Comparison of ENCODE assay signal across 13 cellular contexts in the genomic region with DNA sequence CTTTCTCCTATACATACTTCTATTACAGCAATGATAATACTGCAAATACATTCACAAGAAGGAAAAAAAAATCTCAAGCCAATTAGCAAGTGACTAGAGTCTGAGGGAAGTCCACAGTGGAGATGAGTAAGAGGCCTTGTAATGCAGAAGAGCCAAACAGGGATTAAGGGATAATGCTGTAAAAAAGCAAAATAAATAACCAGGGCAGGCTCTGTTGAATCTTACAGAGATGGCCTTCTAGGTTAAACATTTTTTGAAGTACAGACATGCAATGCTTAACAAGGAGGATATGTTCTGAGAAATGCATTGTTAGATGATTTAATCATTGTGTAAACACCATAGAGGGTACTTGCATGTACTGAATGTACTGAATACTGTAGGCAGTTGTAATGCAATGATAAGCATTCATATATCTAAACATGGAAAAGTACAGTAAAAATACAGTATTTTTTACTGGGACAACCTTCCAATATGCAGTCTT.
DNase-seq lines count a peak whose midpoint lies in the region; TF ChIP-seq lines count a peak whose summit lies in the region.
"Had no signal": no experiment of that assay in that cellular context is flagged by ENCODE, and none has a peak within 500 bp of the region (broad histone marks: within the 10 kb centered on the region; RNA-seq: fewer than 3 reads in every experiment).

No MANE protein-coding gene starts in this region.

- H3K36me3 Mint-ChIP-seq in Calu3 (ENCODE audit: insufficient read depth, unreplicated experiment) (no peaks in the 10 kb centered on the region), nephron (ENCODE audit: low read depth) (no peaks in the 10 kb centered on the region)
- H3K36me3 Mint-ChIP-seq in activated CD4-positive, alpha-beta T cell treated with anti-CD3 and anti-CD28 coated beads, Interleukin-2, amount 10 ng/mL, durations not matched to agents 7 days and 5 days (ENCODE audit: low read depth): no peaks in the 10 kb centered on the region
- no peaks in the 10 kb centered on the region for H3K36me3 Mint-ChIP-seq in activated naive CD4-positive, alpha-beta T cell treated with anti-CD3 and anti-CD28 coated beads, Interleukin-2, amount 10 ng/mL, durations not matched to agents 7 days and 5 days
- H3K36me3 Mint-ChIP-seq: stimulated activated effector memory CD8-positive, alpha-beta T cell treated with anti-CD3 and anti-CD28 coated beads, Interleukin-12 subunit alpha, Interleukin-12 subunit beta, amount 100 ng/mL, for 72 hours had no signal

- H3K27me3 Mint-ChIP-seq in Calu3 (ENCODE audit: unreplicated experiment) (no peaks in the 10 kb centered on the region), nephron (ENCODE audit: low read depth) (peaks cover 4% of the 10 kb centered on the region)
- H3K27me3 Mint-ChIP-seq in activated CD4-positive, alpha-beta T cell treated with anti-CD3 and anti-CD28 coated beads, Interleukin-2, amount 10 ng/mL, durations not matched to agents 7 days and 5 days: peaks cover 4% of the 10 kb centered on the region
- peaks cover 15% of the 10 kb centered on the region for H3K27me3 Mint-ChIP-seq in activated naive CD4-positive, alpha-beta T cell treated with anti-CD3 and anti-CD28 coated beads, Interleukin-2, amount 10 ng/mL, durations not matched to agents 7 days and 5 days

- H3K9me3 ChIP-seq in MG63: peaks cover 14% of the 10 kb centered on the region
- H3K9me3 ChIP-seq: ascending aorta had no signal

- no peaks in the 10 kb centered on the region for H3K9me3 Mint-ChIP-seq in Calu3 (ENCODE audit: low read depth, unreplicated experiment)
- peaks cover 16% of the 10 kb centered on the region for H3K9me3 Mint-ChIP-seq in nephron
- H3K9me3 Mint-ChIP-seq in activated CD4-positive, alpha-beta T cell treated with anti-CD3 and anti-CD28 coated beads, Interleukin-2, amount 10 ng/mL, durations not matched to agents 7 days and 5 days: no peaks in the 10 kb centered on the region
- peaks cover 5% of the 10 kb centered on the region for H3K9me3 Mint-ChIP-seq in activated naive CD4-positive, alpha-beta T cell treated with anti-CD3 and anti-CD28 coated beads, Interleukin-2, amount 10 ng/mL, durations not matched to agents 7 days and 5 days

- POLR2A ChIA-PET in activated CD4-positive, alpha-beta T cell treated with anti-CD3 and anti-CD28 coated beads, Interleukin-2, amount 10 ng/mL, durations not matched to agents 7 days and 5 days (lab: Charles Lee): no interaction called here

- H3K27ac Mint-ChIP-seq in Calu3 (ENCODE audit: unreplicated experiment) (peak overlapping the region; percentile 34), nephron (peak overlapping the region; percentile 1 to 24 (median 12))
- H3K27ac Mint-ChIP-seq in activated CD4-positive, alpha-beta T cell treated with anti-CD3 and anti-CD28 coated beads, Interleukin-2, amount 10 ng/mL, durations not matched to agents 7 days and 5 days: no peak overlapping the region
- H3K27ac Mint-ChIP-seq in activated naive CD4-positive, alpha-beta T cell treated with anti-CD3 and anti-CD28 coated beads, Interleukin-2, amount 10 ng/mL, durations not matched to agents 7 days and 5 days: no peak overlapping the region
- H3K27ac Mint-ChIP-seq: activated CD8-positive, alpha-beta T cell treated with anti-CD3 and anti-CD28 coated beads, Interleukin-2, amount 10 ng/mL, durations not matched to agents 7 days and 5 days; stimulated activated effector memory CD8-positive, alpha-beta T cell treated with anti-CD3 and anti-CD28 coated beads, Interleukin-12 subunit alpha, Interleukin-12 subunit beta, amount 100 ng/mL, for 72 hours had no signal

- intact Hi-C loops in Calu3 (cut with micrococcal nuclease; ENCODE audit: unreplicated experiment): loop anchor here (1.0 kb wide), 1 partner anchor 27 kb away; no protein-coding TSS in a partner anchor

- peak overlapping the region; percentile 6 for H3K4me3 Mint-ChIP-seq in Calu3 (ENCODE audit: low read depth, unreplicated experiment)
- no peak overlapping the region for H3K4me3 Mint-ChIP-seq in nephron
- H3K4me3 Mint-ChIP-seq in activated CD4-positive, alpha-beta T cell treated with anti-CD3 and anti-CD28 coated beads, Interleukin-2, amount 10 ng/mL, durations not matched to agents 7 days and 5 days: no peak overlapping the region
- H3K4me3 Mint-ChIP-seq in activated naive CD4-positive, alpha-beta T cell treated with anti-CD3 and anti-CD28 coated beads, Interleukin-2, amount 10 ng/mL, durations not matched to agents 7 days and 5 days: no peak overlapping the region
- H3K4me3 Mint-ChIP-seq: activated CD8-positive, alpha-beta T cell treated with anti-CD3 and anti-CD28 coated beads, Interleukin-2, amount 10 ng/mL, durations not matched to agents 7 days and 5 days; stimulated activated effector memory CD8-positive, alpha-beta T cell treated with anti-CD3 and anti-CD28 coated beads, Interleukin-12 subunit alpha, Interleukin-12 subunit beta, amount 100 ng/mL, for 72 hours had no signal

- DNase-seq in Calu3 (no peak), MG63 (peak; percentile 50), choroid plexus epithelial cell (ENCODE audit: low read depth) (peak; percentile 89), foreskin melanocyte (no peak)
- no peak for DNase-seq in activated CD4-positive, alpha-beta T cell treated with anti-CD3 and anti-CD28 coated beads, Interleukin-2, amount 10 ng/mL, durations not matched to agents 7 days and 5 days
- no peak for DNase-seq in activated naive CD4-positive, alpha-beta T cell treated with anti-CD3 and anti-CD28 coated beads, Interleukin-2, amount 10 ng/mL, durations not matched to agents 7 days and 5 days
- no peak for DNase-seq in effector CD4-positive, alpha-beta T cell
- DNase-seq: activated CD8-positive, alpha-beta T cell treated with anti-CD3 and anti-CD28 coated beads, Interleukin-2, amount 10 ng/mL, durations not matched to agents 7 days and 5 days; NCI-H1092 had no signal

- H3K4me1 Mint-ChIP-seq in Calu3 (ENCODE audit: low read depth, unreplicated experiment): peaks cover 30% of the 10 kb centered on the region
- peaks cover 14% of the 10 kb centered on the region for H3K4me1 Mint-ChIP-seq in nephron
- H3K4me1 Mint-ChIP-seq in activated CD4-positive, alpha-beta T cell treated with anti-CD3 and anti-CD28 coated beads, Interleukin-2, amount 10 ng/mL, durations not matched to agents 7 days and 5 days: no peaks in the 10 kb centered on the region
- H3K4me1 Mint-ChIP-seq in activated naive CD4-positive, alpha-beta T cell treated with anti-CD3 and anti-CD28 coated beads, Interleukin-2, amount 10 ng/mL, durations not matched to agents 7 days and 5 days: no peaks in the 10 kb centered on the region
- H3K4me1 Mint-ChIP-seq: stimulated activated effector memory CD8-positive, alpha-beta T cell treated with anti-CD3 and anti-CD28 coated beads, Interleukin-12 subunit alpha, Interleukin-12 subunit beta, amount 100 ng/mL, for 72 hours had no signal

- no peaks in the 10 kb centered on the region; the same call in 1 of the 2 replicates for H3K36me3 ChIP-seq in MG63
- H3K36me3 ChIP-seq: ascending aorta, right atrium auricular region had no signal

- CTCF ChIA-PET in Calu3 (lab: Charles Lee): interaction anchor here (0.6 to 0.8 kb wide), 2 partner anchors 29 to 274 kb away, joined by 3 read pairs; no protein-coding TSS in a partner anchor
- CTCF ChIA-PET in activated CD4-positive, alpha-beta T cell treated with anti-CD3 and anti-CD28 coated beads, Interleukin-2, amount 10 ng/mL, durations not matched to agents 7 days and 5 days (lab: Charles Lee): no interaction called here
- CTCF ChIA-PET in activated naive CD4-positive, alpha-beta T cell treated with anti-CD3 and anti-CD28 coated beads, Interleukin-2, amount 10 ng/mL, durations not matched to agents 7 days and 5 days (lab: Charles Lee): interaction anchor here (1.0 kb wide), 1 partner anchor 31 kb away, joined by 3 read pairs; no protein-coding TSS in a partner anchor

- H3K4me3 ChIP-seq in MG63 (no peak overlapping the region), choroid plexus epithelial cell (ENCODE audit: low read depth, low read length) (no peak overlapping the region)
- H3K4me3 ChIP-seq: ascending aorta, right atrium auricular region had no signal

- TF ChIP-seq CTCF in Calu3 (IDR thresholded peaks at IDR 0.05; ENCODE audit: unreplicated experiment) (no peak), choroid plexus epithelial cell (conservative IDR thresholded peaks at IDR 0.05; ENCODE audit: low read depth, low read length) (no peak), nephron (IDR thresholded peaks at IDR 0.05; ENCODE audit: unreplicated experiment in 3 of 3) (no peak)

- no peaks in the 10 kb centered on the region for H3K27me3 ChIP-seq in MG63
- H3K27me3 ChIP-seq: ascending aorta, right atrium auricular region had no signal

- BruUV-seq in Calu3 (replicated peaks; lab: Mats Ljungman, UMichigan): no TSS peak

Comparison
In these comparisons a context has a peak if more than half of its experiments do, and no peak if none do; other contexts are left out.
1. DNase-seq: peak in MG63 (single experiment) and choroid plexus epithelial cell (single experiment); none in Calu3 (single experiment), foreskin melanocyte (single experiment), activated CD4-positive, alpha-beta T cell treated with anti-CD3 and anti-CD28 coated beads, Interleukin-2, amount 10 ng/mL, durations not matched to agents 7 days and 5 days (single experiment), activated naive CD4-positive, alpha-beta T cell treated with anti-CD3 and anti-CD28 coated beads, Interleukin-2, amount 10 ng/mL, durations not matched to agents 7 days and 5 days (single experiment) and effector CD4-positive, alpha-beta T cell (single experiment).
2. H3K27ac Mint-ChIP-seq: peak in Calu3 (single experiment) and nephron (3 of 3); none in activated CD4-positive, alpha-beta T cell treated with anti-CD3 and anti-CD28 coated beads, Interleukin-2, amount 10 ng/mL, durations not matched to agents 7 days and 5 days (single experiment) and activated naive CD4-positive, alpha-beta T cell treated with anti-CD3 and anti-CD28 coated beads, Interleukin-2, amount 10 ng/mL, durations not matched to agents 7 days and 5 days (single experiment).